In the genomic region with DNA sequence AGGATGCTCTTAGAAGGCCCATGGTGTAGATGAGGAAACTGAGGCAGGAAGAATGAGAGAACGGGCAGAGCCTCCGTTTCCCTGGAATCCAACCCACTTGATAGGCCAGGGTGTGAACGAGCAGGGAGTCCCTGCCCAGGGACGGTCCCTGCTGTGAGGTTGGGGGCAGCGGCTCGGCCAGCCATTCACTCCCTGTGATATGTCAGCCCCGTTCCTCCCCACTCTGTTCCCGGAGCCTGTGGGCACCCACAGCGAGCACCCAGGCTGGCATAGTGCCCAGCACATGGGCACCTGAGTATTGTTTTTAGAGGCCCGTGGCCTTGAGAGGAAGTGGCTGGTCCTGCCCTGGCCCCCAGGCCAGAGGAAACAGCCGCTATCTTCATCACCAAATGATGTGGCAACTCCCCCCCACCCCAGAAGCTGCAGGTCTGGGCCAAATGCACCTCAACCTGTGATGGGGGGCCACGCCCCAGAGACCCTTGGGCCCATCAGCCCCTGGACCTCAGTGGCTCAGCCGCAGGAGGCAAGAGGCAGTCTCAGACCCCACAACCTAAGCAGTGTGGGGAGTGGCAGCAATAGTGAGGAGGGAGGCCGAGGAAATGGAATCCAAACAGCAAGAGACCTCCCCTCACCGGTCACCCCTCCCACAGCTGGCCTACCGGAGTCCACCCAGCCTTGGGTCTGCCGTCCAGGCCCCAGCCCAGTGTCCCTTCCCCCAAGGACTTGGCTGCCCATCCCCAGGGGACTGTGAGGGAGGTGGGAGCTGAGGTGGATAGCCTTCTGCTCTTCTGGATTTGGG, we compare ENCODE assay signal across 14 cellular contexts. TPM values are rescaled to one million over a fixed set of nuclear protein-coding genes. Genes with fewer than 3 reads are reported as not detected.
A peak's percentile ranks its signal among the peaks of the same experiment; 100 is the strongest.
DNase-seq lines count a peak whose midpoint lies in the region; ATAC-seq, FAIRE-seq and TF ChIP-seq lines count a peak whose summit lies in the region.
"Had no signal": no experiment of that assay in that cellular context is flagged by ENCODE, and none has a peak within 500 bp of the region (broad histone marks: within the 10 kb centered on the region; RNA-seq: fewer than 3 reads in every experiment).

No MANE protein-coding gene starts in this region.

- in situ Hi-C loops in GM23248 (cut with MboI), result no loop called here

- no peaks in the 10 kb centered on the region for H3K9me3 ChIP-seq in GM23248 (ENCODE audit: low read depth)
- no peaks in the 10 kb centered on the region for H3K9me3 ChIP-seq in astrocyte (ENCODE audit: insufficient read depth, low read depth, low read length)
- H3K9me3 ChIP-seq in left lung, result no peaks in the 10 kb centered on the region
- no peaks in the 10 kb centered on the region for H3K9me3 ChIP-seq in Karpas-422 (ENCODE audit: low read length)

- TF ChIP-seq CTCF in astrocyte (IDR thresholded peaks at IDR 0.05; ENCODE audit: insufficient read depth, low read depth, low read length) (no peak), left lung (IDR thresholded peaks at IDR 0.05) (no peak)

- H3K4me2 ChIP-seq in GM23248 (ENCODE audit: unreplicated experiment), result peak overlapping the region; percentile 14
- H3K4me2 ChIP-seq in astrocyte (ENCODE audit: low read length), result peak overlapping the region; percentile 88
- H3K4me2 ChIP-seq in Karpas-422 (ENCODE audit: low read depth, low read length, poor library complexity, severe bottlenecking), result no peak overlapping the region

- no peak for ATAC-seq in left lung
- no peak for ATAC-seq in stimulated activated naive B cell treated with anti-CD40 and anti-IgM and Interleukin-4, amounts not matched to agents 10 μg/mL and 1 μg/mL and 100 μg/mL, for 72 hours (replicated peaks)
- no peak for ATAC-seq in activated T-helper 17 cell treated with anti-CD3 and anti-CD28 coated beads, Interleukin-2, amount 50 U/mL, for 72 hours (replicated peaks)

- peak overlapping the region; percentile 99 for H3K27ac ChIP-seq in GM23248
- H3K27ac ChIP-seq in astrocyte (ENCODE audit: low read depth, low read length), result peak overlapping the region; percentile 96
- H3K27ac ChIP-seq in left lung, result peak overlapping the region; percentile 93 to 96
- H3K27ac ChIP-seq in Karpas-422 (ENCODE audit: low read length), result no peak overlapping the region

- H2AFZ ChIP-seq in GM23248 (no peak overlapping the region), astrocyte (ENCODE audit: low read depth, low read length) (peak overlapping the region; percentile 28), Karpas-422 (ENCODE audit: low read length) (no peak overlapping the region)

- H4K20me1 ChIP-seq in GM23248 (ENCODE audit: insufficient read depth) (no peaks in the 10 kb centered on the region), astrocyte (ENCODE audit: insufficient read depth, low read length) (no peaks in the 10 kb centered on the region), Karpas-422 (ENCODE audit: insufficient read depth, low read depth, low read length) (no peaks in the 10 kb centered on the region)

- H3K9me3 Mint-ChIP-seq in astrocyte (ENCODE audit: unreplicated experiment), result no peaks in the 10 kb centered on the region
- H3K9me3 Mint-ChIP-seq in stimulated activated naive B cell treated with anti-CD40 and anti-IgM and Interleukin-4, amounts not matched to agents 10 μg/mL and 1 μg/mL and 100 μg/mL, for 72 hours, result no peaks in the 10 kb centered on the region
- no peaks in the 10 kb centered on the region for H3K9me3 Mint-ChIP-seq in activated T-helper 17 cell treated with anti-CD3 and anti-CD28 coated beads, Interleukin-2, amount 50 U/mL, for 72 hours
- H3K9me3 Mint-ChIP-seq: naive B cell had no signal

- H3K79me2 ChIP-seq in GM23248 (ENCODE audit: insufficient read depth), result peaks cover 28% of the 10 kb centered on the region
- peaks cover 16% of the 10 kb centered on the region for H3K79me2 ChIP-seq in astrocyte (ENCODE audit: insufficient read depth, low read length)
- no peaks in the 10 kb centered on the region for H3K79me2 ChIP-seq in Karpas-422 (ENCODE audit: low read length)

- H3K36me3 ChIP-seq in GM23248 (ENCODE audit: low read depth) (no peaks in the 10 kb centered on the region; the same call in 1 of the 2 replicates), astrocyte (ENCODE audit: insufficient read depth, low read length) (no peaks in the 10 kb centered on the region), left lung (peaks cover 0 to 6% of the 10 kb centered on the region in 2 donors), Karpas-422 (ENCODE audit: insufficient read depth, low read length) (no peaks in the 10 kb centered on the region)

- H3K27me3 ChIP-seq in GM23248 (replicated peaks; ENCODE audit: insufficient read depth), result no peaks in the 10 kb centered on the region
- no peaks in the 10 kb centered on the region for H3K27me3 ChIP-seq in astrocyte (ENCODE audit: insufficient read depth, low read length)
- no peaks in the 10 kb centered on the region for H3K27me3 ChIP-seq in left lung
- no peaks in the 10 kb centered on the region for H3K27me3 ChIP-seq in Karpas-422 (ENCODE audit: low read length)

- H3K9ac ChIP-seq in GM23248, result peak overlapping the region; percentile 74
- peak overlapping the region; percentile 78 for H3K9ac ChIP-seq in astrocyte (ENCODE audit: low read length)
- H3K9ac ChIP-seq in Karpas-422 (ENCODE audit: low read length), result no peak overlapping the region

- peaks cover 1% of the 10 kb centered on the region for H3K27me3 Mint-ChIP-seq in astrocyte (ENCODE audit: low read depth, unreplicated experiment)
- no peaks in the 10 kb centered on the region for H3K27me3 Mint-ChIP-seq in stimulated activated naive B cell treated with anti-CD40 and anti-IgM and Interleukin-4, amounts not matched to agents 10 μg/mL and 1 μg/mL and 100 μg/mL, for 72 hours
- no peaks in the 10 kb centered on the region for H3K27me3 Mint-ChIP-seq in activated T-helper 17 cell treated with anti-CD3 and anti-CD28 coated beads, Interleukin-2, amount 50 U/mL, for 72 hours
- H3K27me3 Mint-ChIP-seq: naive B cell had no signal

- H3K9me2 ChIP-seq in GM23248 (ENCODE audit: insufficient read depth) (no peaks in the 10 kb centered on the region), Karpas-422 (replicated peaks; ENCODE audit: insufficient read depth, low read length) (no peaks in the 10 kb centered on the region)

- H3K36me3 Mint-ChIP-seq in astrocyte (ENCODE audit: low read depth, unreplicated experiment), result peaks cover 2% of the 10 kb centered on the region
- no peaks in the 10 kb centered on the region for H3K36me3 Mint-ChIP-seq in stimulated activated naive B cell treated with anti-CD40 and anti-IgM and Interleukin-4, amounts not matched to agents 10 μg/mL and 1 μg/mL and 100 μg/mL, for 72 hours
- H3K36me3 Mint-ChIP-seq in activated T-helper 17 cell treated with anti-CD3 and anti-CD28 coated beads, Interleukin-2, amount 50 U/mL, for 72 hours (ENCODE audit: low read depth), result no peaks in the 10 kb centered on the region
- H3K36me3 Mint-ChIP-seq: naive B cell had no signal

- DNase-seq in GM23248, result no peak
- no peak for DNase-seq in astrocyte (ENCODE audit: low read depth)
- DNase-seq in left lung, result peak; percentile 37 to 83
- no peak for DNase-seq in stimulated activated naive B cell treated with anti-CD40 and anti-IgM and Interleukin-4, amounts not matched to agents 10 μg/mL and 1 μg/mL and 100 μg/mL, for 72 hours
- DNase-seq in frontal cortex (ENCODE audit: low spot score in 2 of 2), result no peak
- no peak for DNase-seq in SHP77 treated with DMSO at 0.1 percent for 48 hours (lab: John Stamatoyannopoulos, UW)
- no peak for DNase-seq in Karpas-422
- DNase-seq: activated CD4-positive, alpha-beta T cell treated with anti-CD3 and anti-CD28 coated beads, Interleukin-2, amount 50 U/mL, for 48 hours; Kasumi-1; naive B cell; NCI-H2081 treated with DMSO at 0.1 percent for 48 hours; stimulated activated CD4-positive, alpha-beta T cell treated with anti-CD3 and anti-CD28 coated beads, Interleukin-15, amount 100 ng/mL, for 24 hours had no signal

- no peak overlapping the region for H3K4me3 Mint-ChIP-seq in astrocyte (ENCODE audit: unreplicated experiment)
- no peak overlapping the region for H3K4me3 Mint-ChIP-seq in stimulated activated naive B cell treated with anti-CD40 and anti-IgM and Interleukin-4, amounts not matched to agents 10 μg/mL and 1 μg/mL and 100 μg/mL, for 72 hours
- no peak overlapping the region for H3K4me3 Mint-ChIP-seq in activated T-helper 17 cell treated with anti-CD3 and anti-CD28 coated beads, Interleukin-2, amount 50 U/mL, for 72 hours

- no peak overlapping the region for H3K4me3 ChIP-seq in GM23248
- no peak overlapping the region for H3K4me3 ChIP-seq in astrocyte (ENCODE audit: insufficient read depth, low read depth, low read length)
- H3K4me3 ChIP-seq in left lung, result peak overlapping the region in 1 of 2 donors; percentile 52
- no peak overlapping the region for H3K4me3 ChIP-seq in Karpas-422 (ENCODE audit: low read length)

- peak overlapping the region; percentile 94 for H3K27ac Mint-ChIP-seq in astrocyte (ENCODE audit: unreplicated experiment)
- peak overlapping the region; percentile 25 for H3K27ac Mint-ChIP-seq in stimulated activated naive B cell treated with anti-CD40 and anti-IgM and Interleukin-4, amounts not matched to agents 10 μg/mL and 1 μg/mL and 100 μg/mL, for 72 hours
- H3K27ac Mint-ChIP-seq in activated T-helper 17 cell treated with anti-CD3 and anti-CD28 coated beads, Interleukin-2, amount 50 U/mL, for 72 hours, result no peak overlapping the region

- intact Hi-C loops in left lung (cut with DNase I), result no loop called here

- FAIRE-seq in astrocyte (lab: Jason Lieb, UNC) (no peak), frontal cortex (lab: Jason Lieb, UNC) (no peak)

- peaks cover 19% of the 10 kb centered on the region for H3F3A ChIP-seq in GM23248 (ENCODE audit: insufficient read depth)

- peaks cover 53% of the 10 kb centered on the region for H3K4me1 ChIP-seq in GM23248 (ENCODE audit: insufficient read depth)
- peaks cover 58% of the 10 kb centered on the region for H3K4me1 ChIP-seq in astrocyte (ENCODE audit: insufficient read depth, low read length)
- H3K4me1 ChIP-seq in left lung, result peaks cover 43 to 91% of the 10 kb centered on the region in 2 donors
- peaks cover 20% of the 10 kb centered on the region for H3K4me1 ChIP-seq in Karpas-422 (ENCODE audit: low read length)

- 93 to 94% methylated on average over 17 of the region's 17 CpGs for WGBS in GM23248 (ENCODE audit: low coverage in 1 of 2, low lambda C conversion rate in 2 of 2, missing lambda C conversion rate in 2 of 2), 2 experiments

- peaks cover 21% of the 10 kb centered on the region for H3K4me1 Mint-ChIP-seq in astrocyte (ENCODE audit: low read depth, unreplicated experiment)
- H3K4me1 Mint-ChIP-seq in stimulated activated naive B cell treated with anti-CD40 and anti-IgM and Interleukin-4, amounts not matched to agents 10 μg/mL and 1 μg/mL and 100 μg/mL, for 72 hours, result peaks cover 25 to 34% of the 10 kb centered on the region in 2 donors
- H3K4me1 Mint-ChIP-seq in activated T-helper 17 cell treated with anti-CD3 and anti-CD28 coated beads, Interleukin-2, amount 50 U/mL, for 72 hours, result no peaks in the 10 kb centered on the region

RNA-seq across cellular contexts. Expression of a gene that starts 2.1 kb away (rescaled TPM):
- 63.9 and 70.7 TPM in 2 replicates for total RNA-seq in GM23248 (2014; rRNA removed; shearing (Covaris generic))
- 42.7 and 43.4 TPM in 2 replicates for polyA plus RNA-seq in GM23248 (2016; fragmentation: Nextera tagmentation; extraction: Ambion mirVana)
- total RNA-seq in astrocyte (1.1 and 1.3 TPM in 2 replicates), left lung (10 to 100 TPM; 59.3 to 87.1 TPM), frontal cortex (0.41 TPM)
- under 1 TPM in 1 of 2 donors, not detected in 1; 0.08 TPM for total RNA-seq in activated T-helper 17 cell treated with anti-CD3 and anti-CD28 coated beads, Interleukin-2, amount 50 U/mL, for 72 hours
- total RNA-seq in Karpas-422 (2014; rRNA removed; shearing (Covaris generic); ENCODE audit: low replicate concordance), result 0.40 TPM in 1 of 2 replicates, not detected in the other
- total RNA-seq: T-helper 1 cell treated with Interleukin-12 subunit alpha and Interleukin-12 subunit beta and Interleukin-4 antibody, amounts not matched to agents 30 ng/mL and 1 ng/mL, for 36 hours had no signal

RNA-seq across cellular contexts. Expression of a gene that starts 8.3 kb away (rescaled TPM):
- 37.7 and 41.1 TPM in 2 replicates for total RNA-seq in GM23248 (2014; rRNA removed; shearing (Covaris generic))
- 20.9 and 24.6 TPM in 2 replicates for polyA plus RNA-seq in GM23248 (2016; fragmentation: Nextera tagmentation; extraction: Ambion mirVana)
- 37.3 and 39.6 TPM in 2 replicates for total RNA-seq in astrocyte
- total RNA-seq in left lung, result 10 to 100 TPM; 52.5 to 98.9 TPM
- 2.9 TPM for total RNA-seq in frontal cortex
- total RNA-seq in activated T-helper 17 cell treated with anti-CD3 and anti-CD28 coated beads, Interleukin-2, amount 50 U/mL, for 72 hours, result 10 to 100 TPM; 13.1 to 14.8 TPM
- 71.1 and 112 TPM in 2 replicates for total RNA-seq in Karpas-422 (2014; rRNA removed; shearing (Covaris generic); ENCODE audit: low replicate concordance)

RNA-seq across cellular contexts. Expression of a gene that starts 18.2 kb away (rescaled TPM):
- total RNA-seq in GM23248 (2014; rRNA removed; shearing (Covaris generic)), result 114 and 117 TPM in 2 replicates
- 219 and 230 TPM in 2 replicates for polyA plus RNA-seq in GM23248 (2016; fragmentation: Nextera tagmentation; extraction: Ambion mirVana)
- total RNA-seq in astrocyte (159 and 170 TPM in 2 replicates), left lung (100 to 1,000 TPM; 148 to 151 TPM), frontal cortex (48.5 TPM)
- 100 to 1,000 TPM in 1 of 2 donors, 10 to 100 TPM in 1; 75.0 to 131 TPM for total RNA-seq in activated T-helper 17 cell treated with anti-CD3 and anti-CD28 coated beads, Interleukin-2, amount 50 U/mL, for 72 hours
- 159 and 231 TPM in 2 replicates for total RNA-seq in Karpas-422 (2014; rRNA removed; shearing (Covaris generic); ENCODE audit: low replicate concordance)

RNA-seq across cellular contexts. Expression of a gene that starts 26.6 kb away (rescaled TPM):
- 118 and 146 TPM in 2 replicates for total RNA-seq in GM23248 (2014; rRNA removed; shearing (Covaris generic))
- 65.8 and 75.9 TPM in 2 replicates for polyA plus RNA-seq in GM23248 (2016; fragmentation: Nextera tagmentation; extraction: Ambion mirVana)
- total RNA-seq in astrocyte, result 55.1 and 56.5 TPM in 2 replicates
- total RNA-seq in left lung, result 100 to 1,000 TPM; 191 to 323 TPM
- 2.4 TPM for total RNA-seq in frontal cortex
- 100 to 1,000 TPM; 217 to 244 TPM for total RNA-seq in activated T-helper 17 cell treated with anti-CD3 and anti-CD28 coated beads, Interleukin-2, amount 50 U/mL, for 72 hours
- total RNA-seq in Karpas-422 (2014; rRNA removed; shearing (Covaris generic); ENCODE audit: low replicate concordance), result 47.7 and 82.3 TPM in 2 replicates

Comparison
In these comparisons a context has a peak if more than half of its experiments do, and no peak if none do; other contexts are left out.
1. DNase-seq: peak in left lung (2 of 2); none in GM23248 (single experiment), astrocyte (single experiment), stimulated activated naive B cell treated with anti-CD40 and anti-IgM and Interleukin-4, amounts not matched to agents 10 μg/mL and 1 μg/mL and 100 μg/mL, for 72 hours (single experiment), frontal cortex (0 of 2), SHP77 treated with DMSO at 0.1 percent for 48 hours (single experiment) and Karpas-422 (single experiment).
2. RNA of a gene that starts 2.1 kb away (total RNA-seq): 59.3 to 87.1 TPM in left lung and 63.9 to 70.7 TPM in GM23248; 1.1 to 1.3 TPM in astrocyte, 0.41 TPM in frontal cortex (single experiment), 0.08 TPM in activated T-helper 17 cell treated with anti-CD3 and anti-CD28 coated beads, Interleukin-2, amount 50 U/mL, for 72 hours and 0.40 TPM in Karpas-422; every median in the first group is over 10 times any median in the second.